ENCODE assay signal across 8 cellular contexts in the genomic region with DNA sequence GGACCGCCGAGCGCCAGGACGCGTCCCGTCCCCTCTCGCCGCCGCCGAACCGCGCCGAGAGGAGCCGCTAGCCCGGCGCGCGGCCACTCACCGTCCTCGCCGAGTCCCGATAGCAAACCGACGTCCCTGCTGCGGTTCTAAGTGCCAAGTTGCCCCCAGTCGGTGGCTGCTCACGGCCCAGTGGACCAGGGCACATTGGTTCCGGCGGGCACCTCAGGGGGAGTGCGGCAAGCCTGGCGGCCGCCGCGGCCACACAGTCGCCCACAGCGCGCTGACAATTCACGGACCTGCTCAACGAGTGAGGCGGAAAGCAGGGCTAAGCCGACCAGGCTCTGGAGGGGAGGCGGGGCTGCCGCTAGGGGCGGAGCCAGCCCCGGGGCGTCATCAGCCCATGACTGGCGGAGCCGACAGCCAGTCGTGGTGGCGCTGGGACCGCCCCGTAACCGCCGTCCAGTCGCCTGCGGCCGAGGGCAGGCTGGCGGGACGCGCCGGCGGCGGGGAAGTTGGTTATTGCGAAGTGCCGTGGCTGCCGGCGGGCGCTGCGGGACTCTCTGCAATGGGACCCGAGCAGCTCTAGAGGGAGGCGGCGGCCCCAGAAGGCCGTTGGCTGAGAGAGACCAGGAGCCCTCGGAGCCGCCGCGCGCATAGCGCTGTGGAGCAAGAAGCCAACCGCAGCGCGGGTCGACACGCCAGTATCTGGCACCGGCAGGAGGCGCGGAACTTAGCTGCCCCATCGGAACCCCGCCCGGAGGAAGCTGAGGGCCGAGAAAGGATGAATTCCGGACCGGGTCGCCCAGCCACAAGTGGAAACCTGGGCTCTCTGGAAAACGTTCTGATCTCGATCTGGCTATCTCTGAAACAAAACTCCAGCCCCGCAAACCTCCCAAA. TPM values are rescaled to one million over a fixed set of nuclear protein-coding genes. Genes with fewer than 3 reads are reported as not detected.
DNase-seq lines count a peak whose midpoint lies in the region; ATAC-seq and TF ChIP-seq lines count a peak whose summit lies in the region.

A gene with protein sequence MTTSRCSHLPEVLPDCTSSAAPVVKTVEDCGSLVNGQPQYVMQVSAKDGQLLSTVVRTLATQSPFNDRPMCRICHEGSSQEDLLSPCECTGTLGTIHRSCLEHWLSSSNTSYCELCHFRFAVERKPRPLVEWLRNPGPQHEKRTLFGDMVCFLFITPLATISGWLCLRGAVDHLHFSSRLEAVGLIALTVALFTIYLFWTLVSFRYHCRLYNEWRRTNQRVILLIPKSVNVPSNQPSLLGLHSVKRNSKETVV (minus strand): TSS at position 300 of the 888 bp plus-strand sequence. CDS start 112,387 bp downstream, outside the sequence.

- DNase-seq in GM12865 (ENCODE audit: low read depth) (peak; percentile 97), NCI-H1092 treated with DMSO at 0.1 percent for 48 hours (lab: John Stamatoyannopoulos, UW) (peak; percentile 83), SKM-1 treated with dmso at 0.1 percent for 144 hours (lab: John Stamatoyannopoulos, UW; ENCODE audit: unreplicated experiment) (peak; percentile 95), Right ventricle myocardium inferior (ENCODE audit: missing footprints) (peak; percentile 98), ovary (peak; percentile 92 to 96 (median 95))
- DNase-seq in activated naive CD8-positive, alpha-beta T cell treated with anti-CD3 and anti-CD28 coated beads, Interleukin-2, amount 50 U/mL, for 16 hours (ENCODE audit: low read depth, low spot score), result peak; percentile 81

- ATAC-seq in HG02623 (IDR thresholded peaks at IDR 0.05; ENCODE audit: unreplicated experiment) (peak; percentile 95), Right ventricle myocardium inferior (peak; percentile 100)

- H3K4me3 ChIP-seq in GM12865 (ENCODE audit: low read depth, low read length) (peak within 1 kb of the TSS; percentile 79), ovary (peak within 1 kb of the TSS; percentile 90), thymus (ENCODE audit: low read length) (peak within 1 kb of the TSS; percentile 74)

- TF ChIP-seq CTCF in GM12865 (IDR thresholded peaks at IDR 0.05; ENCODE audit: insufficient read depth, low read depth, low read length, missing control alignments) (no peak), ovary (IDR thresholded peaks at IDR 0.05) (peak in 2 of 3 donors; percentile 15 to 36)

- WGBS in ovary, 3 donors, result 0 to 1% (median 1%) methylated on average over 57 to 97 of the region's 97 CpGs
- under 1% methylated on average over 97 of the region's 97 CpGs for WGBS in thymus

- H3K27me3 ChIP-seq in ovary (no peaks in the 10 kb centered on the region), thymus (ENCODE audit: control insufficient read depth, insufficient read depth) (peaks cover 5% of the 10 kb centered on the region)

- H3K9me3 ChIP-seq in ovary (no peaks in the 10 kb centered on the region), thymus (ENCODE audit: control insufficient read depth) (peaks cover 1% of the 10 kb centered on the region)

- no peak for TF ChIP-seq EP300 in ovary (IDR thresholded peaks at IDR 0.05)

- H3K4me1 ChIP-seq in ovary (ENCODE audit: insufficient read depth) (peaks cover 6% of the 10 kb centered on the region), thymus (ENCODE audit: control insufficient read depth, insufficient read depth, low read length) (peaks cover 5% of the 10 kb centered on the region)

- no peaks in the 10 kb centered on the region for H3K36me3 ChIP-seq in ovary
- no peaks in the 10 kb centered on the region for H3K36me3 ChIP-seq in thymus (ENCODE audit: control insufficient read depth, insufficient read depth)

- H3K27ac ChIP-seq in ovary (peak within 1 kb of the TSS; percentile 25 to 84), thymus (ENCODE audit: low read depth) (peak within 1 kb of the TSS; percentile 80)

- intact Hi-C loops in Right ventricle myocardium inferior (cut with DNase I) (loop anchor here (2.0 to 5.0 kb wide), 2 partner anchors 110 to 183 kb away; no protein-coding TSS in a partner anchor), ovary (cut with DNase I) (no loop called here)

- peak; percentile 81 for TF ChIP-seq POLR2A in ovary (IDR thresholded peaks at IDR 0.05)

RNA-seq across cellular contexts. Expression of the gene that starts here (rescaled TPM):
- total RNA-seq in Right ventricle myocardium inferior (30.1 TPM), ovary (10 to 100 TPM in 2 of 7 donors, 1 to 10 TPM in 5; 2.1 to 13.8 (median 4.5) TPM)
- polyA plus RNA-seq in ovary (1 to 10 TPM; 4.4 to 7.8 TPM), thymus (5.1 TPM)

Comparison
In these comparisons a context has a peak if more than half of its experiments do, and no peak if none do; other contexts are left out.
1. Peak in every context shown above with its lines: DNase-seq, ATAC-seq, H3K4me3 ChIP-seq and H3K27ac ChIP-seq.